ENCODE assay signal across 8 cellular contexts in the genomic region with DNA sequence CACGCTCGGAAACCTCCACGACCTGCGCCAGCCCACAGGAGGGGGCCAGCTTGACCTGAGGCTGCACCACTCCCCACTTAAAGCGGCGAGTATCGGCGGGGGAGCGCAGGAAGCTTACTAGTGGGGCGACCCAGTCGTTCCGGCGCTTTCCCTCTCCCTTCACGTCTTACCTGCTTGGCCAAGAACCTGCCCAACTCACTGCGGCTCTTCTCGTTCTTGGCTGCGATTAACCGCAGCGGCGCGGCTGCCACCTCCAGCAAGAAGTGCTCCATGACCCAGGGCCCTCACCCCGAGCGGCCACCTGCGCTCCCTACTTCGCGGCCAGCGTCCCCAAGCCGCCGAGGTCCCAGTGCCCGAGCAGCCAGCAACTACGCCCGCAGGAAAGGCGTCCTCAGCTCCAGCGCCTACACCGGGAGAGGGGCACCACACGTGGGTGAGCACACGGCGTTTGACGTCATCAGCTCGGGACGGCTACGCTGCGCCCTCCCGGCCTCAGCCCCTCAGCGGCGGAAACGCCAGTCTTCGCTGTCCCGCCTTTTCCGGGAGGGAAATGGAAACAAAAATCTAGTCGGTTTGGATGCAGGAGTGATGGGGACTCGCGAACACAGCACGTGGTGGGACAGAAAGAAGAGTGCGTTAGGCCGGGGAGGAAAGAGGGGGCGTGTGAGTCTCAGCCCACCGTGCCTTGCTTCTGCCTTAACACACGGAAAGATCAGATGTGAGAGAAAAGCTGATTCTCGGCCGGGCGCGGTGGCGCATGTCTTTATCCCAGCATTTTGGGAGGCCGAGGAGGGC. TPM values are rescaled to one million over a fixed set of nuclear protein-coding genes. Genes with fewer than 3 reads are reported as not detected.
DNase-seq lines count a peak whose midpoint lies in the region; ATAC-seq, FAIRE-seq and TF ChIP-seq lines count a peak whose summit lies in the region.

Gene MDN1, minus strand, starts transcription at position 459 of the 795 bp plus-strand sequence. Its CDS starts 187 bp downstream, at position 272.

- no peaks in the 10 kb centered on the region; a peak in 1 of 5 replicates for H3K27me3 ChIP-seq in HepG2 (ENCODE audit: control insufficient read depth in 1 of 2, insufficient read depth in 2 of 2, low read length in 2 of 2)

- FAIRE-seq in HepG2 (lab: Jason Lieb, UNC) = peak; percentile 93

- ATAC-seq in GM19397 (IDR thresholded peaks at IDR 0.05; ENCODE audit: unreplicated experiment) = peak; percentile 95
- ATAC-seq in HG03571 (IDR thresholded peaks at IDR 0.05; ENCODE audit: unreplicated experiment) = peak; percentile 97
- peak; percentile 97 for ATAC-seq in HepG2

- no peak; the same call in 1 of the 2 replicates for TF ChIP-seq CTCF in HepG2 (CRISPR knock-in tag; IDR thresholded peaks at IDR 0.05)

- peaks cover 0 to 2% of the 10 kb centered on the region in 2 experiments; a peak in 1 of 5 replicates for H3K36me3 ChIP-seq in HepG2 (replicated peaks in 1 of 2; ENCODE audit: control insufficient read depth in 1 of 2, insufficient read depth in 2 of 2, low read length in 2 of 2)

- peaks cover 48% of the 10 kb centered on the region for H3K79me2 ChIP-seq in HepG2 (ENCODE audit: insufficient read depth, low read length)

- intact Hi-C loops in HepG2 (cut with micrococcal nuclease; ENCODE audit: unreplicated experiment) = loop anchor here (1.0 kb wide), 1 partner anchor 10 kb away; the partner anchor contains the start of gene CASP8AP2

- 1% methylated on average over 32 of the region's 65 CpGs for WGBS in HepG2 (ENCODE audit: low lambda C conversion rate)

- in situ Hi-C loops in HepG2 (cut with HindIII; ENCODE audit: extremely low pct_ligation_motif_present, low pct_unique_long_range_greater_than_20kb) = no loop called here

- no peaks in the 10 kb centered on the region for H3K9me3 ChIP-seq in HepG2 (ENCODE audit: low read length)

- peak; percentile 77 to 94 for TF ChIP-seq POLR2A in HepG2 (IDR thresholded peaks at IDR 0.05; ENCODE audit: insufficient read depth in 1 of 2, low read depth in 2 of 2, low read length in 2 of 2)

- H3K9ac ChIP-seq in HepG2 (ENCODE audit: insufficient read depth, low read depth, low read length) = peak within 1 kb of the TSS; percentile 89

- POLR2A ChIA-PET in HepG2 (lab: Yijun Ruan, JAX) = interaction anchor here (0.7 to 3.3 kb wide), 7 partner anchors 10 to 181 kb away, joined by 3 to 52 read pairs (median 3); partner anchors contain the start of genes CASP8AP2 and LYRM2

- BruUV-seq in HepG2 (replicated peaks; lab: Mats Ljungman, UMichigan) = TSS peak; percentile 69

- CTCF ChIA-PET in HepG2 (lab: Yijun Ruan, JAX; ENCODE audit: low intra/inter-chr PET ratio, low total read pairs) = no interaction called here

- DNase-seq in CD1c-positive myeloid dendritic cell (ENCODE audit: extremely low spot score) = peak; percentile 97
- DNase-seq in NCI-H82 (lab: John Stamatoyannopoulos, UW) = peak; percentile 96
- peak; percentile 85 to 91 for DNase-seq in activated CD4-positive, alpha-beta T cell treated with anti-CD3 and anti-CD28 coated beads, Interleukin-2, amount 50 U/mL, for 48 hours
- peak; percentile 94 to 97 for DNase-seq in dermis microvascular lymphatic vessel endothelial cell (ENCODE audit: low read depth in 2 of 2)
- DNase-seq in HepG2 (ENCODE audit: low spot score) = peak; percentile 91
- peak; percentile 86 for DNase-seq in stimulated activated CD4-positive, alpha-beta T cell treated with anti-CD3 and anti-CD28 coated beads, Interleukin-4, amount 100 ng/mL, for 1 hour

- H4K20me1 ChIP-seq in HepG2 (ENCODE audit: insufficient read depth, low read length) = no peaks in the 10 kb centered on the region; the same call in 1 of the 2 replicates

- peak within 1 kb of the TSS; percentile 83 for H3K4me2 ChIP-seq in HepG2 (ENCODE audit: low read depth, low read length)

- H3K4me1 ChIP-seq in HepG2 (ENCODE audit: insufficient read depth, low read length) = peaks cover 27% of the 10 kb centered on the region

- peak within 1 kb of the TSS; percentile 83 for H3K27ac ChIP-seq in HepG2 (ENCODE audit: extremely low read length, insufficient read depth, low read length)

- peak; percentile 23; the same call in 1 of the 2 replicates for TF ChIP-seq RAD21 in HepG2 (CRISPR knock-in tag; IDR thresholded peaks at IDR 0.05)

- H3K4me3 ChIP-seq in HepG2 (replicated peaks in 1 of 3; ENCODE audit: insufficient read depth in 1 of 3, low read depth in 2 of 3, low read length in 3 of 3) = peak within 1 kb of the TSS; percentile 78 to 91 (median 79)

- TF ChIP-seq EP300 in HepG2 (IDR thresholded peaks at IDR 0.05; ENCODE audit: low read depth in 2 of 2, low read length in 2 of 2) (0 out of 4 replicates have a peak, but pooled peaks of 1 of the 2 experiments have one; percentile 30), HepG2 (CRISPR knock-in tag; IDR thresholded peaks at IDR 0.05; ENCODE audit: borderline replicate concordance) (no peak)

- H2AFZ ChIP-seq in HepG2 (ENCODE audit: low read length) = peak within 1 kb of the TSS; percentile 92

TF ChIP-seq in HepG2, 621 proteins besides CTCF, POLR2A, EP300 and RAD21 (continues in another document):
- TF ChIP-seq HOXA3 (CRISPR knock-in tag; IDR thresholded peaks at IDR 0.05) = peak; percentile 97
- peak; percentile 16; the same call in 1 of the 2 replicates for TF ChIP-seq ZNF589 (CRISPR knock-in tag; conservative IDR thresholded peaks at IDR 0.05)
- peak; percentile 85 for TF ChIP-seq ZFY (CRISPR knock-in tag; IDR thresholded peaks at IDR 0.05)
- 0 out of 2 replicates have a peak, but pooled peaks have one; percentile 60 for TF ChIP-seq PREB (CRISPR knock-in tag; IDR thresholded peaks at IDR 0.05)
- peak; percentile 92 for TF ChIP-seq POLR2G (IDR thresholded peaks at IDR 0.05; ENCODE audit: low read depth, low read length)
- peak; percentile 56; the same call in 1 of the 2 replicates for TF ChIP-seq ATF7-NPFF (CRISPR knock-in tag; IDR thresholded peaks at IDR 0.05; ENCODE audit: low read depth)
- no peak for TF ChIP-seq NFIB (CRISPR knock-in tag; IDR thresholded peaks at IDR 0.05; ENCODE audit: borderline replicate concordance)
- TF ChIP-seq IRX3 (CRISPR knock-in tag; IDR thresholded peaks at IDR 0.05; ENCODE audit: borderline replicate concordance, low read depth) = peak; percentile 88
- no peak for TF ChIP-seq XBP1 (CRISPR knock-in tag; IDR thresholded peaks at IDR 0.05)
- TF ChIP-seq MXI1 (IDR thresholded peaks at IDR 0.05; ENCODE audit: borderline replicate concordance, low read depth, low read length) = peak; percentile 99

RNA-seq across cellular contexts. Expression of gene MDN1, which starts in this region (rescaled TPM):
- 19.2 and 19.8 TPM in 2 replicates for total RNA-seq in dermis microvascular lymphatic vessel endothelial cell
- 52.9 and 91.7 TPM in 2 replicates for total RNA-seq in HepG2 (2016; rRNA removed; fragmentation: Illumina TruSeq; extraction: Trizol)
- total RNA-seq in HepG2 (2016; cell fraction: cytosol; rRNA removed; fragmentation: Illumina TruSeq; extraction: Trizol; ENCODE audit: low read depth) = 7.3 and 11.1 TPM in 2 replicates
- 52.6 and 76.6 TPM in 2 replicates for total RNA-seq in HepG2 (2016; cell fraction: insoluble cytoplasmic fraction; rRNA removed; fragmentation: Illumina TruSeq; extraction: Trizol)
- total RNA-seq in HepG2 (2016; cell fraction: membrane; rRNA removed; fragmentation: Illumina TruSeq; extraction: Trizol) = 17.5 and 20.1 TPM in 2 replicates
- total RNA-seq in HepG2 (2016; cell fraction: nucleus; rRNA removed; fragmentation: Illumina TruSeq; extraction: Trizol) = 64.2 and 71.4 TPM in 2 replicates
- 16.8 and 18.8 TPM in 2 replicates for polyA plus RNA-seq in HepG2 (2011; rRNA removed)
- polyA plus RNA-seq in HepG2 (2011; cell fraction: cytosol; rRNA removed) = 6.1 and 10.1 TPM in 2 replicates
- 35.8 and 40.6 TPM in 2 replicates for polyA plus RNA-seq in HepG2 (2011; cell fraction: nucleus; rRNA removed)
- 20.4 and 25.7 TPM in 2 replicates for polyA plus RNA-seq in HepG2 (2012)
- 3.0 and 3.2 TPM in 2 replicates for polyA plus RNA-seq in HepG2 (2016; cell fraction: cytosol; fragmentation: Illumina TruSeq; extraction: Trizol; ENCODE audit: low read depth)
- polyA plus RNA-seq in HepG2 (2016; cell fraction: insoluble cytoplasmic fraction; fragmentation: Illumina TruSeq; extraction: Trizol; ENCODE audit: low read depth) = 40.6 and 44.1 TPM in 2 replicates
- 6.7 and 7.0 TPM in 2 replicates for polyA plus RNA-seq in HepG2 (2016; cell fraction: membrane; fragmentation: Illumina TruSeq; extraction: Trizol; ENCODE audit: low read depth)
- polyA plus RNA-seq in HepG2 (2016; cell fraction: nucleus; fragmentation: Illumina TruSeq; extraction: Trizol; ENCODE audit: insufficient read depth, low read depth) = 75.5 and 81.6 TPM in 2 replicates
- 25.6 and 26.9 TPM in 2 replicates for polyA minus RNA-seq in HepG2 (2011; rRNA and poly(A)+ RNA removed; ENCODE audit: low replicate concordance)
- 20.2 and 22.3 TPM in 2 replicates for polyA minus RNA-seq in HepG2 (2011; cell fraction: cytosol; rRNA and poly(A)+ RNA removed)
- polyA minus RNA-seq in HepG2 (2011; cell fraction: nucleus; rRNA and poly(A)+ RNA removed) = 56.1 and 67.4 TPM in 2 replicates

Comparison
In these comparisons a context has a peak if more than half of its experiments do, and no peak if none do; other contexts are left out.
1. Peak in every context shown above with its lines: DNase-seq, ATAC-seq, H3K4me3 ChIP-seq and H3K27ac ChIP-seq.